Comparison of ENCODE assay signal across 20 cellular contexts in genomic region chr13:114296448-114296847, GRCh38.
"Had no signal": no experiment of that assay in that cellular context is flagged by ENCODE, and none has a peak within 500 bp of the region (broad histone marks: within the 10 kb centered on the region; RNA-seq: fewer than 3 reads in every experiment).

No MANE protein-coding gene starts in this region.

- H3K4me3 Mint-ChIP-seq: endodermal cell; naive thymus-derived CD8-positive, alpha-beta T cell; stimulated activated naive B cell treated with anti-CD40 and anti-IgM and Interleukin-4, amounts not matched to agents 10 μg/mL and 1 μg/mL and 100 μg/mL, for 72 hours; stimulated activated naive CD8-positive, alpha-beta T cell treated with anti-CD3 and anti-CD28 coated beads, Interleukin-15, amount 100 ng/mL, for 72 hours had no signal

- H3K4me2 ChIP-seq: smooth muscle cell had no signal

- H3K27ac ChIP-seq: coronary artery, heart left ventricle, right atrium auricular region, testis, tibial nerve, upper lobe of right lung, vagina had no signal

- DNase-seq: effector CD4-positive, alpha-beta T cell; endodermal cell; foreskin melanocyte; heart left ventricle; hippocampal formation; left colon; mammary epithelial cell; mucosa of descending colon; naive thymus-derived CD8-positive, alpha-beta T cell; stimulated activated CD4-positive, alpha-beta T cell treated with anti-CD3 and anti-CD28 coated beads, Interleukin-4, amount 100 ng/mL, for 1 hour; stimulated activated naive B cell treated with anti-CD40 and anti-IgM and Interleukin-4, amounts not matched to agents 10 μg/mL and 1 μg/mL and 100 μg/mL, for 72 hours; stimulated activated naive CD8-positive, alpha-beta T cell treated with anti-CD3 and anti-CD28 coated beads, Interleukin-15, amount 100 ng/mL, for 72 hours; testis; upper lobe of right lung had no signal

- H3K27me3 ChIP-seq: heart left ventricle, right atrium auricular region, testis, tibial nerve, upper lobe of right lung, vagina had no signal

- H3K4me1 Mint-ChIP-seq: endodermal cell had no signal

- H3K27me3 Mint-ChIP-seq: naive thymus-derived CD8-positive, alpha-beta T cell; stimulated activated naive B cell treated with anti-CD40 and anti-IgM and Interleukin-4, amounts not matched to agents 10 μg/mL and 1 μg/mL and 100 μg/mL, for 72 hours; stimulated activated naive CD8-positive, alpha-beta T cell treated with anti-CD3 and anti-CD28 coated beads, Interleukin-15, amount 100 ng/mL, for 72 hours had no signal

- H3K4me1 ChIP-seq: heart left ventricle, right atrium auricular region, testis, upper lobe of right lung, vagina had no signal

- H3K27ac Mint-ChIP-seq: endodermal cell; stimulated activated naive B cell treated with anti-CD40 and anti-IgM and Interleukin-4, amounts not matched to agents 10 μg/mL and 1 μg/mL and 100 μg/mL, for 72 hours; stimulated activated naive CD8-positive, alpha-beta T cell treated with anti-CD3 and anti-CD28 coated beads, Interleukin-15, amount 100 ng/mL, for 72 hours had no signal

- FAIRE-seq: endothelial cell of umbilical vein had no signal

- H3K9me3 ChIP-seq: heart left ventricle, mucosa of descending colon, right atrium auricular region, testis, tibial nerve, upper lobe of right lung, vagina had no signal

- ATAC-seq: left colon; mucosa of descending colon; naive thymus-derived CD8-positive, alpha-beta T cell; stimulated activated naive B cell treated with anti-CD40 and anti-IgM and Interleukin-4, amounts not matched to agents 10 μg/mL and 1 μg/mL and 100 μg/mL, for 72 hours; stimulated activated naive CD8-positive, alpha-beta T cell treated with anti-CD3 and anti-CD28 coated beads, Interleukin-15, amount 100 ng/mL, for 72 hours; upper lobe of right lung had no signal

- H3K9me3 Mint-ChIP-seq: endodermal cell; naive thymus-derived CD8-positive, alpha-beta T cell; stimulated activated naive B cell treated with anti-CD40 and anti-IgM and Interleukin-4, amounts not matched to agents 10 μg/mL and 1 μg/mL and 100 μg/mL, for 72 hours; stimulated activated naive CD8-positive, alpha-beta T cell treated with anti-CD3 and anti-CD28 coated beads, Interleukin-15, amount 100 ng/mL, for 72 hours had no signal

- H3K4me3 ChIP-seq: coronary artery, heart left ventricle, mucosa of descending colon, right atrium auricular region, smooth muscle cell, testis, tibial nerve, upper lobe of right lung, vagina had no signal
